1 cellular context compared by ENCODE assay signal in the genomic region with DNA sequence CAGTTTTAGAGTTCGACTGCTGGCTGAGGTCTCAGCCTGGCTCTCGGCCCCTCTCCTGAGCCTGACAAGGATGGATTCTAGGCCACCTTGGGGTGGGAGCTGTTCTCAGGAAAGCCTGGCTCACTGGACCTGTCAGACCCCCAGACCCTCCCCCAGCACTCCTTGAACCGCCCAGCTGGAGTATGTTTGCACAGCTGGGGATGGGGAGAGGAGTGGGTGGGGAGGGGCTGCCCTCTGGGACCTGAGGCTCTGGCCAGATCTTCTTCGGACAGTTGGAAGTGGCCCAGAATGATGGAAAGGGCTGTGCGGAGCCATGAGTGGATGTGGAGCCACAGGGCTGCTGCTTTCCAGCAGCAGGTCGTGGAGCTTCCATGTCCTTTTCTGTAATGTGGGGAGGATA.
TF ChIP-seq lines count a peak whose summit lies in the region.

No MANE protein-coding gene starts in this region.

TF ChIP-seq in GM23338, 12 proteins besides CTCF, POLR2A, EP300 and RAD21 (continued from another document):
- no peak for TF ChIP-seq ZNF462 (CRISPR knock-in tag; IDR thresholded peaks at IDR 0.05)
